12 cellular contexts compared by ENCODE assay signal in genomic region chr15:39774688-39775267, GRCh38. TPM values are rescaled to one million over a fixed set of nuclear protein-coding genes. Genes with fewer than 3 reads are reported as not detected.
DNase-seq lines count a peak whose midpoint lies in the region; ATAC-seq, FAIRE-seq and TF ChIP-seq lines count a peak whose summit lies in the region.
"Had no signal": no experiment of that assay in that cellular context is flagged by ENCODE, and none has a peak within 500 bp of the region (broad histone marks: within the 10 kb centered on the region; RNA-seq: fewer than 3 reads in every experiment).

No MANE protein-coding gene starts in this region.

- TF ChIP-seq POLR2A in HepG2 (IDR thresholded peaks at IDR 0.05; ENCODE audit: insufficient read depth in 1 of 2, low read depth in 2 of 2, low read length in 2 of 2): no peak

- H3K36me3 ChIP-seq in CD4-positive, alpha-beta memory T cell (ENCODE audit: insufficient read depth, low read length): no peaks in the 10 kb centered on the region
- H3K36me3 ChIP-seq in effector memory CD4-positive, alpha-beta T cell (ENCODE audit: control insufficient read depth, insufficient read depth, low read length): no peaks in the 10 kb centered on the region
- H3K36me3 ChIP-seq in HepG2 (replicated peaks in 1 of 2; ENCODE audit: control insufficient read depth in 1 of 2, insufficient read depth in 2 of 2, low read length in 2 of 2): no peaks in the 10 kb centered on the region
- H3K36me3 ChIP-seq: brain microvascular endothelial cell had no signal

- H3K27ac ChIP-seq in CD4-positive, alpha-beta memory T cell (ENCODE audit: low read depth, low read length): no peak overlapping the region
- no peak overlapping the region for H3K27ac ChIP-seq in effector memory CD4-positive, alpha-beta T cell (ENCODE audit: insufficient read depth, low read length, poor library complexity, severe bottlenecking)
- H3K27ac ChIP-seq in HepG2 (ENCODE audit: extremely low read length, insufficient read depth, low read length): no peak overlapping the region
- H3K27ac ChIP-seq: brain microvascular endothelial cell, RWPE1 had no signal

- intact Hi-C loops in CD4-positive, alpha-beta memory T cell (cut with micrococcal nuclease): no loop called here
- intact Hi-C loops in activated CD4-positive, alpha-beta T cell treated with anti-CD3 and anti-CD28 coated beads, Interleukin-2, amount 10 ng/mL, durations not matched to agents 24 days and 14 days (cut with micrococcal nuclease): no loop called here
- intact Hi-C loops in sciatic nerve (cut with DNase I) (loop anchor here (10.0 kb wide), 1 partner anchor 1990 kb away; no protein-coding TSS in a partner anchor), HepG2 (cut with micrococcal nuclease; ENCODE audit: unreplicated experiment) (no loop called here)

- no peak overlapping the region for H3K4me2 ChIP-seq in HepG2 (ENCODE audit: low read depth, low read length)

- H2AFZ ChIP-seq in HepG2 (ENCODE audit: low read length): no peak overlapping the region

- in situ Hi-C loops in HepG2 (cut with HindIII; ENCODE audit: extremely low pct_ligation_motif_present, low pct_unique_long_range_greater_than_20kb): no loop called here

- H3K4me3 Mint-ChIP-seq in CD4-positive, alpha-beta memory T cell: peak overlapping the region; percentile 13 to 77 (median 56)
- peak overlapping the region; percentile 28 for H3K4me3 Mint-ChIP-seq in activated CD4-positive, alpha-beta T cell treated with anti-CD3 and anti-CD28 coated beads, Interleukin-2, amount 10 ng/mL, durations not matched to agents 24 days and 14 days

- TF ChIP-seq CTCF in HepG2 (CRISPR knock-in tag; IDR thresholded peaks at IDR 0.05): no peak

- H3K4me1 Mint-ChIP-seq in CD4-positive, alpha-beta memory T cell: peaks cover 9 to 24% (median 14%) of the 10 kb centered on the region in 4 donors
- peaks cover 20% of the 10 kb centered on the region for H3K4me1 Mint-ChIP-seq in activated CD4-positive, alpha-beta T cell treated with anti-CD3 and anti-CD28 coated beads, Interleukin-2, amount 10 ng/mL, durations not matched to agents 24 days and 14 days

- no peaks in the 10 kb centered on the region for H3K9me3 Mint-ChIP-seq in CD4-positive, alpha-beta memory T cell
- no peaks in the 10 kb centered on the region for H3K9me3 Mint-ChIP-seq in activated CD4-positive, alpha-beta T cell treated with anti-CD3 and anti-CD28 coated beads, Interleukin-2, amount 10 ng/mL, durations not matched to agents 24 days and 14 days

- peaks cover 15% of the 10 kb centered on the region for H3K4me1 ChIP-seq in CD4-positive, alpha-beta memory T cell (ENCODE audit: insufficient read depth, low read length)
- H3K4me1 ChIP-seq in effector memory CD4-positive, alpha-beta T cell (ENCODE audit: control insufficient read depth, insufficient read depth, low read length, poor library complexity, severe bottlenecking): no peaks in the 10 kb centered on the region
- peaks cover 16% of the 10 kb centered on the region for H3K4me1 ChIP-seq in HepG2 (ENCODE audit: insufficient read depth, low read length)

- no peaks in the 10 kb centered on the region for H3K79me2 ChIP-seq in HepG2 (ENCODE audit: insufficient read depth, low read length)

- no peaks in the 10 kb centered on the region for H3K9me3 ChIP-seq in CD4-positive, alpha-beta memory T cell (ENCODE audit: control insufficient read depth in 1 of 2, low read length in 2 of 2)
- no peaks in the 10 kb centered on the region for H3K9me3 ChIP-seq in effector memory CD4-positive, alpha-beta T cell (ENCODE audit: control insufficient read depth, low read length)
- H3K9me3 ChIP-seq in HepG2 (ENCODE audit: low read length): no peaks in the 10 kb centered on the region

- H3K9ac ChIP-seq in HepG2 (ENCODE audit: insufficient read depth, low read depth, low read length): no peak overlapping the region

- ATAC-seq in sciatic nerve (no peak), HepG2 (no peak)
- ATAC-seq: esophagus mucosa had no signal

- no peak for FAIRE-seq in HepG2 (lab: Jason Lieb, UNC)

- peak; percentile 63 to 78 (median 70) for DNase-seq in CD4-positive, alpha-beta memory T cell
- DNase-seq in KG1 (lab: John Stamatoyannopoulos, UW) (peak; percentile 54), sciatic nerve (ENCODE audit: low spot score) (no peak), NCI-H2227 (lab: John Stamatoyannopoulos, UW; ENCODE audit: unreplicated experiment) (no peak), anterior cingulate cortex (lab: John Stamatoyannopoulos, UW) (no peak), HepG2 (ENCODE audit: low spot score) (no peak)
- DNase-seq in activated CD4-positive, alpha-beta T cell treated with anti-CD3 and anti-CD28 coated beads, Interleukin-2, amount 10 ng/mL, durations not matched to agents 24 days and 14 days: peak; percentile 83
- DNase-seq in effector memory CD4-positive, alpha-beta T cell: peak; percentile 14 to 33 (median 29)
- DNase-seq: brain microvascular endothelial cell, C1 segment of cervical spinal cord had no signal

- no peak for TF ChIP-seq RAD21 in HepG2 (CRISPR knock-in tag; IDR thresholded peaks at IDR 0.05)

- 74% methylated on average over 3 of the region's 3 CpGs for WGBS in HepG2 (ENCODE audit: low lambda C conversion rate)

- no peak overlapping the region for H3K4me3 ChIP-seq in CD4-positive, alpha-beta memory T cell (ENCODE audit: low read length in 2 of 2)
- H3K4me3 ChIP-seq in effector memory CD4-positive, alpha-beta T cell (ENCODE audit: insufficient read depth, low read depth, low read length, poor library complexity, severe bottlenecking): no peak overlapping the region
- no peak overlapping the region for H3K4me3 ChIP-seq in HepG2 (replicated peaks in 1 of 3; ENCODE audit: insufficient read depth in 1 of 3, low read depth in 2 of 3, low read length in 3 of 3)

- TF ChIP-seq EP300 in HepG2 (IDR thresholded peaks at IDR 0.05; ENCODE audit: low read depth in 2 of 2, low read length in 2 of 2) (no peak), HepG2 (CRISPR knock-in tag; IDR thresholded peaks at IDR 0.05; ENCODE audit: borderline replicate concordance) (no peak)

- H3K27me3 Mint-ChIP-seq in CD4-positive, alpha-beta memory T cell: peaks cover 0 to 1% of the 10 kb centered on the region in 2 donors
- H3K27me3 Mint-ChIP-seq in activated CD4-positive, alpha-beta T cell treated with anti-CD3 and anti-CD28 coated beads, Interleukin-2, amount 10 ng/mL, durations not matched to agents 24 days and 14 days: peaks cover 12% of the 10 kb centered on the region

- POLR2A ChIA-PET in CD4-positive, alpha-beta memory T cell (lab: Charles Lee; ENCODE audit: partially characterized antibody): interaction anchor here (0.8 to 1.7 kb wide), 8 partner anchors 8 to 273 kb away, joined by 3 to 20 read pairs (median 4); partner anchors contain the start of genes FSIP1 and THBS1
- POLR2A ChIA-PET in HepG2 (lab: Yijun Ruan, JAX): no interaction called here

- CTCF ChIA-PET in CD4-positive, alpha-beta memory T cell (lab: Charles Lee; ENCODE audit: partially characterized antibody): interaction anchor here (0.7 to 1.6 kb wide), 6 partner anchors 8 to 330 kb away, joined by 3 to 11 read pairs (median 4); partner anchors contain the start of gene FSIP1
- CTCF ChIA-PET in HepG2 (lab: Yijun Ruan, JAX; ENCODE audit: low intra/inter-chr PET ratio, low total read pairs): no interaction called here

- no peaks in the 10 kb centered on the region for H3K36me3 Mint-ChIP-seq in CD4-positive, alpha-beta memory T cell
- H3K36me3 Mint-ChIP-seq in activated CD4-positive, alpha-beta T cell treated with anti-CD3 and anti-CD28 coated beads, Interleukin-2, amount 10 ng/mL, durations not matched to agents 24 days and 14 days (ENCODE audit: low read depth): no peaks in the 10 kb centered on the region

- H3K27ac Mint-ChIP-seq in CD4-positive, alpha-beta memory T cell: peak overlapping the region in 5 of 7 donors; percentile 7 to 85 (median 75)
- no peak overlapping the region for H3K27ac Mint-ChIP-seq in activated CD4-positive, alpha-beta T cell treated with anti-CD3 and anti-CD28 coated beads, Interleukin-2, amount 10 ng/mL, durations not matched to agents 24 days and 14 days

- H3K27me3 ChIP-seq in CD4-positive, alpha-beta memory T cell (ENCODE audit: insufficient read depth, low read length): no peaks in the 10 kb centered on the region
- H3K27me3 ChIP-seq in effector memory CD4-positive, alpha-beta T cell (replicated peaks; ENCODE audit: control insufficient read depth, insufficient read depth, low read length, poor library complexity, severe bottlenecking): no peaks in the 10 kb centered on the region
- peaks cover 0 to 6% of the 10 kb centered on the region in 2 experiments; a peak in 1 of 5 replicates for H3K27me3 ChIP-seq in HepG2 (ENCODE audit: control insufficient read depth in 1 of 2, insufficient read depth in 2 of 2, low read length in 2 of 2)
- H3K27me3 ChIP-seq: brain microvascular endothelial cell had no signal

- H4K20me1 ChIP-seq in HepG2 (ENCODE audit: insufficient read depth, low read length): no peaks in the 10 kb centered on the region

- BruUV-seq in HepG2 (replicated peaks; lab: Mats Ljungman, UMichigan): no TSS peak

RNA-seq across cellular contexts. Expression of gene FSIP1, which starts 7.9 kb away (rescaled TPM):
- 1 to 10 TPM in 1 of 2 experiments, under 1 TPM in 1; 0.47 to 1.1 TPM for total RNA-seq in CD4-positive, alpha-beta memory T cell
- polyA plus RNA-seq in CD4-positive, alpha-beta memory T cell: 1 to 10 TPM; 1.1 to 1.6 TPM
- 0.37 and 0.47 TPM in 2 replicates for total RNA-seq in activated CD4-positive, alpha-beta T cell treated with anti-CD3 and anti-CD28 coated beads, Interleukin-2, amount 10 ng/mL, durations not matched to agents 24 days and 14 days
- total RNA-seq in sciatic nerve: 0.85 TPM
- 0.11 and 0.18 TPM in 2 replicates for total RNA-seq in HepG2 (2016; rRNA removed; fragmentation: Illumina TruSeq; extraction: Trizol)
- total RNA-seq in HepG2 (2016; cell fraction: cytosol; rRNA removed; fragmentation: Illumina TruSeq; extraction: Trizol; ENCODE audit: low read depth): 0.20 TPM in 1 of 2 replicates, not detected in the other
- 0.12 and 0.13 TPM in 2 replicates for total RNA-seq in HepG2 (2016; cell fraction: insoluble cytoplasmic fraction; rRNA removed; fragmentation: Illumina TruSeq; extraction: Trizol)
- not detected in 2 replicates for total RNA-seq in HepG2 (2016; cell fraction: membrane; rRNA removed; fragmentation: Illumina TruSeq; extraction: Trizol)
- 0.31 TPM in 1 of 2 replicates, not detected in the other for total RNA-seq in HepG2 (2016; cell fraction: nucleus; rRNA removed; fragmentation: Illumina TruSeq; extraction: Trizol)
- not detected in 2 replicates for polyA plus RNA-seq in HepG2 (2011; rRNA removed)
- polyA plus RNA-seq in HepG2 (2011; cell fraction: cytosol; rRNA removed): not detected in 2 replicates
- not detected in 2 replicates for polyA plus RNA-seq in HepG2 (2011; cell fraction: nucleus; rRNA removed)
- 0.05 and 0.09 TPM in 2 replicates for polyA plus RNA-seq in HepG2 (2012)
- polyA plus RNA-seq in HepG2 (2016; cell fraction: cytosol; fragmentation: Illumina TruSeq; extraction: Trizol; ENCODE audit: low read depth): not detected in 2 replicates
- polyA plus RNA-seq in HepG2 (2016; cell fraction: insoluble cytoplasmic fraction; fragmentation: Illumina TruSeq; extraction: Trizol; ENCODE audit: low read depth): 0.08 TPM in 2 replicates
- not detected in 2 replicates for polyA plus RNA-seq in HepG2 (2016; cell fraction: membrane; fragmentation: Illumina TruSeq; extraction: Trizol; ENCODE audit: low read depth)
- 0.82 TPM in 1 of 2 replicates, not detected in the other for polyA plus RNA-seq in HepG2 (2016; cell fraction: nucleus; fragmentation: Illumina TruSeq; extraction: Trizol; ENCODE audit: insufficient read depth, low read depth)
- polyA minus RNA-seq in HepG2 (2011; rRNA and poly(A)+ RNA removed; ENCODE audit: low replicate concordance): 0.04 TPM in 1 of 2 replicates, not detected in the other
- polyA minus RNA-seq in HepG2 (2011; cell fraction: cytosol; rRNA and poly(A)+ RNA removed): not detected in 2 replicates
- 0.25 TPM in 1 of 2 replicates, not detected in the other for polyA minus RNA-seq in HepG2 (2011; cell fraction: nucleus; rRNA and poly(A)+ RNA removed)

Comparison
In these comparisons a context has a peak if more than half of its experiments do, and no peak if none do; other contexts are left out.
1. DNase-seq: peak in CD4-positive, alpha-beta memory T cell (5 of 5), KG1 (single experiment), activated CD4-positive, alpha-beta T cell treated with anti-CD3 and anti-CD28 coated beads, Interleukin-2, amount 10 ng/mL, durations not matched to agents 24 days and 14 days (single experiment) and effector memory CD4-positive, alpha-beta T cell (3 of 3); none in sciatic nerve (single experiment), NCI-H2227 (single experiment), anterior cingulate cortex (0 of 58) and HepG2 (single experiment).